8 cellular contexts compared by ENCODE assay signal in the genomic region with DNA sequence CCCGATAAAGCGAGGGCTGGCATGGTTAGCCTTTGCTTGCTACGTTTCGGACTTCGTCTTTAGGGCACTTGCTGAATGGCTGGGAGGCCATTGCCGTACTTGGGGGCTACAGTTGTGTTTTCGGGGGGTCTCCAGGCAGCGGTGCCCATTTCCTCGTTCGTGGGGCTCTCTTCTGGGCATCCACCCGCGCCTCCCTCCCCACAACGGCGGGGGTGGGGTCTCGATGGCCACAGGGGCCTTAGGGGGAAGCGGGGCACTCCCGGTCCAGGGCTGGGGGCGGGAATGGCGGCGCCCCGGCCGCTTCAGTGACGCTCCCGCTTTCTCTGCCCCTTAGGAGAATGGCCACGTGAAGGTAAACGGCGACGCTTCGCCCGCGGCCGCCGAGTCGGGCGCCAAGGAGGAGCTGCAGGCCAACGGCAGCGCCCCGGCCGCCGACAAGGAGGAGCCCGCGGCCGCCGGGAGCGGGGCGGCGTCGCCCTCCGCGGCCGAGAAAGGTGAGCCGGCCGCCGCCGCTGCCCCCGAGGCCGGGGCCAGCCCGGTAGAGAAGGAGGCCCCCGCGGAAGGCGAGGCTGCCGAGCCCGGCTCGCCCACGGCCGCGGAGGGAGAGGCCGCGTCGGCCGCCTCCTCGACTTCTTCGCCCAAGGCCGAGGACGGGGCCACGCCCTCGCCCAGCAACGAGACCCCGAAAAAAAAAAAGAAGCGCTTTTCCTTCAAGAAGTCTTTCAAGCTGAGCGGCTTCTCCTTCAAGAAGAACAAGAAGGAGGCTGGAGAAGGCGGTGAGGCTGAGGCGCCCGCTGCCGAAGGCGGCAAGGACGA. TPM values are rescaled to one million over a fixed set of nuclear protein-coding genes. Genes with fewer than 3 reads are reported as not detected.
DNase-seq lines count a peak whose midpoint lies in the region; ATAC-seq and TF ChIP-seq lines count a peak whose summit lies in the region.

No MANE protein-coding gene starts in this region.

- 0 out of 2 replicates have a peak, but pooled peaks cover 5% of the 10 kb centered on the region for H3K36me3 ChIP-seq in GM23338 (ENCODE audit: insufficient read depth)
- no peaks in the 10 kb centered on the region for H3K36me3 ChIP-seq in neutrophil

- H3K4me1 Mint-ChIP-seq in GM23338 (peaks cover 17% of the 10 kb centered on the region), WTC11 (peaks cover 18% of the 10 kb centered on the region), glutamatergic neuron (ENCODE audit: low read depth, unreplicated experiment) (peaks cover 12% of the 10 kb centered on the region)

- H3K79me2 ChIP-seq in GM23338 (replicated peaks; ENCODE audit: insufficient read depth): peaks cover 45% of the 10 kb centered on the region

- H3K27me3 Mint-ChIP-seq in GM23338 (ENCODE audit: insufficient read depth, low read depth, poor library complexity) (peaks cover 13% of the 10 kb centered on the region), WTC11 (ENCODE audit: low read depth) (peaks cover 2% of the 10 kb centered on the region), glutamatergic neuron (ENCODE audit: unreplicated experiment) (peaks cover 25% of the 10 kb centered on the region)

- DNase-seq in AG08396 (ENCODE audit: low spot score) (peak; percentile 51), GM23338 (ENCODE audit: low spot score) (peak; percentile 46), WTC11 (ENCODE audit: low spot score) (peak; percentile 39), glutamatergic neuron (peak; percentile 37), DMS 273 treated with DMSO at 0.1 percent for 48 hours (lab: John Stamatoyannopoulos, UW) (no peak), middle frontal gyrus (ENCODE audit: extremely low spot score, low spot score) (no peak)
- DNase-seq in NK-92 treated with Interleukin-12 subunit alpha and Interleukin-12 subunit beta, amount 100 ng/mL, for 24 hours (lab: John Stamatoyannopoulos, UW): no peak

- no peak overlapping the region for H2AFZ ChIP-seq in GM23338

- H3K27ac ChIP-seq in GM23338 (ENCODE audit: low read depth) (no peak overlapping the region; the same call in 1 of the 2 replicates), neutrophil (peak overlapping the region; percentile 95)

- H3K36me3 Mint-ChIP-seq in GM23338 (ENCODE audit: low read depth) (peaks cover 24% of the 10 kb centered on the region), WTC11 (peaks cover 25% of the 10 kb centered on the region), glutamatergic neuron (ENCODE audit: unreplicated experiment) (peaks cover 6% of the 10 kb centered on the region)

- TF ChIP-seq CTCF in GM23338 (conservative IDR thresholded peaks at IDR 0.05; ENCODE audit: low read depth in 2 of 2) (no peak), WTC11 (IDR thresholded peaks at IDR 0.05) (no peak), glutamatergic neuron (IDR thresholded peaks at IDR 0.05; ENCODE audit: partially characterized antibody, unreplicated experiment) (no peak), neutrophil (IDR thresholded peaks at IDR 0.05) (no peak)

- peaks cover 6% of the 10 kb centered on the region; the same call in 1 of the 2 replicates for H4K20me1 ChIP-seq in GM23338 (replicated peaks; ENCODE audit: insufficient read depth)

- ATAC-seq in GM23338 (peak; percentile 0; the same call in 1 of the 3 replicates), WTC11 (no peak; the same call in 1 of the 2 replicates)

- peak overlapping the region; percentile 52; the same call in 2 of the 3 replicates for H3K4me3 Mint-ChIP-seq in GM23338
- peak overlapping the region; percentile 75 for H3K4me3 Mint-ChIP-seq in WTC11
- H3K4me3 Mint-ChIP-seq in glutamatergic neuron (ENCODE audit: unreplicated experiment): peak overlapping the region; percentile 90

- H3K9me3 Mint-ChIP-seq in GM23338 (peaks cover 7% of the 10 kb centered on the region; the same call in 2 of the 3 replicates), WTC11 (no peaks in the 10 kb centered on the region), glutamatergic neuron (ENCODE audit: unreplicated experiment) (peaks cover 19% of the 10 kb centered on the region)

- no peak overlapping the region for H3K27ac Mint-ChIP-seq in GM23338
- H3K27ac Mint-ChIP-seq in WTC11: no peak overlapping the region
- peak overlapping the region; percentile 84 for H3K27ac Mint-ChIP-seq in glutamatergic neuron (ENCODE audit: unreplicated experiment)

- H3K4me3 ChIP-seq in GM23338 (peak overlapping the region; percentile 95), neutrophil (ENCODE audit: low read depth in 1 of 2, low read length in 1 of 2) (peak overlapping the region; percentile 98)

- H3K27me3 ChIP-seq in GM23338 (ENCODE audit: insufficient read depth) (peaks cover 23% of the 10 kb centered on the region), neutrophil (no peaks in the 10 kb centered on the region)

- H3F3A ChIP-seq in GM23338 (replicated peaks; ENCODE audit: low read depth): peaks cover 5% of the 10 kb centered on the region

- POLR2A ChIA-PET in WTC11 (lab: Charles Lee): interaction anchor here (0.9 to 2.4 kb wide), 5 partner anchors 10 to 295 kb away, joined by 3 to 12 read pairs (median 4); no protein-coding TSS in a partner anchor

- H3K9me3 ChIP-seq in neutrophil: no peaks in the 10 kb centered on the region

- no peaks in the 10 kb centered on the region for H3K9me2 ChIP-seq in GM23338 (ENCODE audit: insufficient read depth)

- H3K4me2 ChIP-seq in GM23338: peak overlapping the region; percentile 93

- H3K4me1 ChIP-seq in GM23338 (ENCODE audit: insufficient read depth) (0 out of 2 replicates have a peak, but pooled peaks cover 8% of the 10 kb centered on the region), neutrophil (ENCODE audit: control insufficient read depth in 1 of 2, insufficient read depth in 1 of 2, low read depth in 1 of 2, low read length in 1 of 2) (peaks cover 28 to 48% of the 10 kb centered on the region in 2 experiments)

- CTCF ChIA-PET in WTC11 (lab: Charles Lee): interaction anchor here (0.7 to 2.1 kb wide), 47 partner anchors 10 to 1143 kb away, joined by 3 to 28 read pairs (median 4); no protein-coding TSS in a partner anchor

TF ChIP-seq in GM23338, 12 proteins besides CTCF, POLR2A, EP300 and RAD21 (continues in another document):
- TF ChIP-seq EZH2phosphoT487 (IDR thresholded peaks at IDR 0.05; ENCODE audit: unreplicated experiment) (no peak), POLR2AphosphoS5 (IDR thresholded peaks at IDR 0.05; ENCODE audit: low read depth) (no peak), CREB1 (CRISPR knock-in tag; IDR thresholded peaks at IDR 0.05; ENCODE audit: low read depth) (no peak), NANOG (IDR thresholded peaks at IDR 0.05; ENCODE audit: borderline replicate concordance) (no peak), ZNF114 (CRISPR knock-in tag; IDR thresholded peaks at IDR 0.05) (no peak)

TF ChIP-seq in WTC11, 78 proteins besides CTCF, POLR2A, EP300 and RAD21:
- TF ChIP-seq, protein P1, sequence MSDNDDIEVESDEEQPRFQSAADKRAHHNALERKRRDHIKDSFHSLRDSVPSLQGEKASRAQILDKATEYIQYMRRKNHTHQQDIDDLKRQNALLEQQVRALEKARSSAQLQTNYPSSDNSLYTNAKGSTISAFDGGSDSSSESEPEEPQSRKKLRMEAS (CRISPR knock-in tag; IDR thresholded peaks at IDR 0.05): peak; percentile 27; the same call in 1 of the 2 replicates
- no peak for TF ChIP-seq NFATC4 (CRISPR knock-in tag; IDR thresholded peaks at IDR 0.05)

RNA-seq across cellular contexts. Expression of gene MARCKS, which starts 2.4 kb away (rescaled TPM):
- 85.9 and 87.6 TPM in 2 replicates for total RNA-seq in GM23338 (2014; rRNA removed; shearing (Covaris generic))
- polyA plus RNA-seq in GM23338 (2016; fragmentation: Nextera tagmentation; extraction: Ambion mirVana): 71.5 and 82.6 TPM in 2 replicates
- total RNA-seq in WTC11 (2021) (95.1 to 128 TPM (median 126 TPM) in 3 replicates), glutamatergic neuron (ENCODE audit: unreplicated experiment) (442 TPM)

Comparison
In these comparisons a context has a peak if more than half of its experiments do, and no peak if none do; other contexts are left out.
1. DNase-seq: peak in AG08396 (single experiment), GM23338 (single experiment), WTC11 (single experiment) and glutamatergic neuron (single experiment); none in DMS 273 treated with DMSO at 0.1 percent for 48 hours (single experiment), middle frontal gyrus (single experiment) and NK-92 treated with Interleukin-12 subunit alpha and Interleukin-12 subunit beta, amount 100 ng/mL, for 24 hours (single experiment).
2. Peak in every context shown above with its lines, with median percentiles within 50 percentile points of each other: H3K4me3 Mint-ChIP-seq.